17 cellular contexts compared by ENCODE assay signal in genomic region chr22:29396126-29396525, GRCh38. TPM values are rescaled to one million over a fixed set of nuclear protein-coding genes. Genes with fewer than 3 reads are reported as not detected.
DNase-seq lines count a peak whose midpoint lies in the region; ATAC-seq lines count a peak whose summit lies in the region.
"Had no signal": no experiment of that assay in that cellular context is flagged by ENCODE, and none has a peak within 500 bp of the region (broad histone marks: within the 10 kb centered on the region; RNA-seq: fewer than 3 reads in every experiment).

No MANE protein-coding gene starts in this region.

- DNase-seq in NCI-H82 (lab: John Stamatoyannopoulos, UW): peak; percentile 61
- no peak for DNase-seq in NCI-H82 treated with DMSO at 0.1 percent for 48 hours (lab: John Stamatoyannopoulos, UW; ENCODE audit: unreplicated experiment)
- peak; percentile 17 for DNase-seq in NCI-H69 (lab: John Stamatoyannopoulos, UW)
- DNase-seq in mesenteric fat pad (ENCODE audit: low spot score): peak; percentile 28
- DNase-seq in ureter (ENCODE audit: low spot score): peak; percentile 2
- no peak for DNase-seq in NCI-H2171 treated with DMSO at 0.1 percent for 48 hours (lab: John Stamatoyannopoulos, UW)
- DNase-seq: ACHN; C1 segment of cervical spinal cord; CD4-positive, alpha-beta T cell; DND-41; GF-D8; H7 had no signal

- ATAC-seq in HG03280 (IDR thresholded peaks at IDR 0.05; ENCODE audit: unreplicated experiment): no peak
- no peak for ATAC-seq in GM18861 (IDR thresholded peaks at IDR 0.05; ENCODE audit: unreplicated experiment)

RNA-seq across cellular contexts. Expression of gene AP1B1, which starts 7.8 kb away (rescaled TPM):
- total RNA-seq in mesenteric fat pad: 89.3 TPM
- total RNA-seq in ureter: 173 TPM

RNA-seq across cellular contexts. Expression of gene RFPL1, which starts 42.3 kb away (rescaled TPM):
- total RNA-seq in mesenteric fat pad (not detected), ureter (not detected)
- total RNA-seq: A172; B cell; CD4-positive, alpha-beta T cell; GM23338 had no signal

Comparison
In these comparisons a context has a peak if more than half of its experiments do, and no peak if none do; other contexts are left out.
1. DNase-seq: peak in NCI-H82 (single experiment), NCI-H69 (single experiment), mesenteric fat pad (single experiment) and ureter (single experiment); none in NCI-H82 treated with DMSO at 0.1 percent for 48 hours (single experiment) and NCI-H2171 treated with DMSO at 0.1 percent for 48 hours (single experiment).